Comparison of ENCODE assay signal across 1 cellular context in the genomic region with DNA sequence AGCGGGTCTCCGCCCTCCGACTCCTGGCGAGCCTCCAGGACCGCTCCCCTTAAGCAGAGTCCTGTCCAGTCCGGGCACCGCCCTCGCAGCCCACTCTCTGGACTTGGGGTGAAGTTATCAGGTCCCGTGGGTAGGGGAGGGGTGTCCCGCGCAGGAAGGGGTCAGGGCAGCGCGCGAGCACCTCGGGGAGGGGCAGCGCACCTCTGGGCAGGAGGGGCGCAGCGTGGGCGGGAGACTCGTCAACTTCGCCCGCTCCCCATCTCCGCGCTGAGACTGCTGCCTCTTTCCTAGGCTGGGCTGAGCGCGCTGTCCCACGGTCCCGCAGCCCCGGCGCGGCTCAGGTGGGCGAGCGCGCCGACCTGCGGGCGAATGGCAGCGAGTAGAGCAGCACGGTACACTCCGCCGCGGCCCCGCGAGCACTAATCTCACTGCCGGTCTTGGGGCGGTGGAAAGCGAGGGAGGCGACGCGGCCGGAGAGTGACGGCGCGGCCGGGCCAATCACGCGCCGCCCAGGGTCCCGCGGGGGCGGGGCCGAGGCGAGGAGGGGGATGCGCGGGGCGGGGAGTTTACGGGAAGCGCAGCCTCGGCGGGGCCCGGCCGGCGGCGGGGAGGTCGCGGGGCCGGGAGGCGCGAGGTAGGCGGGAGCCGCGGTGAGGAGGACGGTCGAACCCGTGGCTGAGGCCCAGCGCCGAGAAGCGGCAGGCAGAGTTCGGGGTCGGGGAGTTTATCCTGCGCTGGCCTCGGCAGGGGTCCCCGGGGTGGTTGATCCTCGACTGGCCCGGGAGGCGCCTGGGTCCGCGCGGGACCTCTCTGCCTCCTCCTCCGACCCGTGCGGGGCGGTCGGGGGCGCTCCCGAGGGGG.
TF ChIP-seq lines count a peak whose summit lies in the region.

A gene (minus strand): TSS at position 421 of the 861 bp plus-strand sequence. CDS start 696 bp downstream, outside the sequence.

TF ChIP-seq in GM12878, 131 proteins besides CTCF, POLR2A, EP300 and RAD21 (continued from another document):
- TF ChIP-seq, protein P1, sequence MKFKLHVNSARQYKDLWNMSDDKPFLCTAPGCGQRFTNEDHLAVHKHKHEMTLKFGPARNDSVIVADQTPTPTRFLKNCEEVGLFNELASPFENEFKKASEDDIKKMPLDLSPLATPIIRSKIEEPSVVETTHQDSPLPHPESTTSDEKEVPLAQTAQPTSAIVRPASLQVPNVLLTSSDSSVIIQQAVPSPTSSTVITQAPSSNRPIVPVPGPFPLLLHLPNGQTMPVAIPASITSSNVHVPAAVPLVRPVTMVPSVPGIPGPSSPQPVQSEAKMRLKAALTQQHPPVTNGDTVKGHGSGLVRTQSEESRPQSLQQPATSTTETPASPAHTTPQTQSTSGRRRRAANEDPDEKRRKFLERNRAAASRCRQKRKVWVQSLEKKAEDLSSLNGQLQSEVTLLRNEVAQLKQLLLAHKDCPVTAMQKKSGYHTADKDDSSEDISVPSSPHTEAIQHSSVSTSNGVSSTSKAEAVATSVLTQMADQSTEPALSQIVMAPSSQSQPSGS (IDR thresholded peaks at IDR 0.05; ENCODE audit: low read length), result no peak
- TF ChIP-seq ZNF207 (IDR thresholded peaks at IDR 0.05; ENCODE audit: borderline replicate concordance) (no peak), POU2F2 (IDR thresholded peaks at IDR 0.05; ENCODE audit: borderline replicate concordance, low read depth, low read length) (0 out of 3 replicates have a peak, but pooled peaks have one; percentile 47), NR2F1 (conservative IDR thresholded peaks at IDR 0.05) (0 out of 2 replicates have a peak, but pooled peaks have one; percentile 60), PAX8 (IDR thresholded peaks at IDR 0.05) (no peak), STAT3 (IDR thresholded peaks at IDR 0.05; ENCODE audit: low read depth, low read length) (no peak), FOS (IDR thresholded peaks at IDR 0.05; ENCODE audit: borderline replicate concordance, extremely low read depth, insufficient read length) (no peak), GABPA (IDR thresholded peaks at IDR 0.05; ENCODE audit: low read depth) (no peak), MEF2B (IDR thresholded peaks at IDR 0.05; ENCODE audit: partially characterized antibody, poor library complexity, severe bottlenecking) (no peak), GATAD2B (conservative IDR thresholded peaks at IDR 0.05; ENCODE audit: low read depth) (peak; percentile 40), RUNX3 (IDR thresholded peaks at IDR 0.05; ENCODE audit: low read length) (no peak), DPF2 (IDR thresholded peaks at IDR 0.05) (peak; percentile 92)
- TF ChIP-seq, protein P2, sequence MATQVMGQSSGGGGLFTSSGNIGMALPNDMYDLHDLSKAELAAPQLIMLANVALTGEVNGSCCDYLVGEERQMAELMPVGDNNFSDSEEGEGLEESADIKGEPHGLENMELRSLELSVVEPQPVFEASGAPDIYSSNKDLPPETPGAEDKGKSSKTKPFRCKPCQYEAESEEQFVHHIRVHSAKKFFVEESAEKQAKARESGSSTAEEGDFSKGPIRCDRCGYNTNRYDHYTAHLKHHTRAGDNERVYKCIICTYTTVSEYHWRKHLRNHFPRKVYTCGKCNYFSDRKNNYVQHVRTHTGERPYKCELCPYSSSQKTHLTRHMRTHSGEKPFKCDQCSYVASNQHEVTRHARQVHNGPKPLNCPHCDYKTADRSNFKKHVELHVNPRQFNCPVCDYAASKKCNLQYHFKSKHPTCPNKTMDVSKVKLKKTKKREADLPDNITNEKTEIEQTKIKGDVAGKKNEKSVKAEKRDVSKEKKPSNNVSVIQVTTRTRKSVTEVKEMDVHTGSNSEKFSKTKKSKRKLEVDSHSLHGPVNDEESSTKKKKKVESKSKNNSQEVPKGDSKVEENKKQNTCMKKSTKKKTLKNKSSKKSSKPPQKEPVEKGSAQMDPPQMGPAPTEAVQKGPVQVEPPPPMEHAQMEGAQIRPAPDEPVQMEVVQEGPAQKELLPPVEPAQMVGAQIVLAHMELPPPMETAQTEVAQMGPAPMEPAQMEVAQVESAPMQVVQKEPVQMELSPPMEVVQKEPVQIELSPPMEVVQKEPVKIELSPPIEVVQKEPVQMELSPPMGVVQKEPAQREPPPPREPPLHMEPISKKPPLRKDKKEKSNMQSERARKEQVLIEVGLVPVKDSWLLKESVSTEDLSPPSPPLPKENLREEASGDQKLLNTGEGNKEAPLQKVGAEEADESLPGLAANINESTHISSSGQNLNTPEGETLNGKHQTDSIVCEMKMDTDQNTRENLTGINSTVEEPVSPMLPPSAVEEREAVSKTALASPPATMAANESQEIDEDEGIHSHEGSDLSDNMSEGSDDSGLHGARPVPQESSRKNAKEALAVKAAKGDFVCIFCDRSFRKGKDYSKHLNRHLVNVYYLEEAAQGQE (IDR thresholded peaks at IDR 0.05; ENCODE audit: low read depth, low read length), result no peak
- TF ChIP-seq, protein P3, sequence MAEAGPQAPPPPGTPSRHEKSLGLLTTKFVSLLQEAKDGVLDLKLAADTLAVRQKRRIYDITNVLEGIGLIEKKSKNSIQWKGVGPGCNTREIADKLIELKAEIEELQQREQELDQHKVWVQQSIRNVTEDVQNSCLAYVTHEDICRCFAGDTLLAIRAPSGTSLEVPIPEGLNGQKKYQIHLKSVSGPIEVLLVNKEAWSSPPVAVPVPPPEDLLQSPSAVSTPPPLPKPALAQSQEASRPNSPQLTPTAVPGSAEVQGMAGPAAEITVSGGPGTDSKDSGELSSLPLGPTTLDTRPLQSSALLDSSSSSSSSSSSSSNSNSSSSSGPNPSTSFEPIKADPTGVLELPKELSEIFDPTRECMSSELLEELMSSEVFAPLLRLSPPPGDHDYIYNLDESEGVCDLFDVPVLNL (IDR thresholded peaks at IDR 0.05; ENCODE audit: low read depth, low read length), result no peak
- TF ChIP-seq, protein P4, sequence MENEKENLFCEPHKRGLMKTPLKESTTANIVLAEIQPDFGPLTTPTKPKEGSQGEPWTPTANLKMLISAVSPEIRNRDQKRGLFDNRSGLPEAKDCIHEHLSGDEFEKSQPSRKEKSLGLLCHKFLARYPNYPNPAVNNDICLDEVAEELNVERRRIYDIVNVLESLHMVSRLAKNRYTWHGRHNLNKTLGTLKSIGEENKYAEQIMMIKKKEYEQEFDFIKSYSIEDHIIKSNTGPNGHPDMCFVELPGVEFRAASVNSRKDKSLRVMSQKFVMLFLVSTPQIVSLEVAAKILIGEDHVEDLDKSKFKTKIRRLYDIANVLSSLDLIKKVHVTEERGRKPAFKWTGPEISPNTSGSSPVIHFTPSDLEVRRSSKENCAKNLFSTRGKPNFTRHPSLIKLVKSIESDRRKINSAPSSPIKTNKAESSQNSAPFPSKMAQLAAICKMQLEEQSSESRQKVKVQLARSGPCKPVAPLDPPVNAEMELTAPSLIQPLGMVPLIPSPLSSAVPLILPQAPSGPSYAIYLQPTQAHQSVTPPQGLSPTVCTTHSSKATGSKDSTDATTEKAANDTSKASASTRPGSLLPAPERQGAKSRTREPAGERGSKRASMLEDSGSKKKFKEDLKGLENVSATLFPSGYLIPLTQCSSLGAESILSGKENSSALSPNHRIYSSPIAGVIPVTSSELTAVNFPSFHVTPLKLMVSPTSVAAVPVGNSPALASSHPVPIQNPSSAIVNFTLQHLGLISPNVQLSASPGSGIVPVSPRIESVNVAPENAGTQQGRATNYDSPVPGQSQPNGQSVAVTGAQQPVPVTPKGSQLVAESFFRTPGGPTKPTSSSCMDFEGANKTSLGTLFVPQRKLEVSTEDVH (IDR thresholded peaks at IDR 0.05; ENCODE audit: low read depth, partially characterized antibody), result no peak
- TF ChIP-seq, protein P5, sequence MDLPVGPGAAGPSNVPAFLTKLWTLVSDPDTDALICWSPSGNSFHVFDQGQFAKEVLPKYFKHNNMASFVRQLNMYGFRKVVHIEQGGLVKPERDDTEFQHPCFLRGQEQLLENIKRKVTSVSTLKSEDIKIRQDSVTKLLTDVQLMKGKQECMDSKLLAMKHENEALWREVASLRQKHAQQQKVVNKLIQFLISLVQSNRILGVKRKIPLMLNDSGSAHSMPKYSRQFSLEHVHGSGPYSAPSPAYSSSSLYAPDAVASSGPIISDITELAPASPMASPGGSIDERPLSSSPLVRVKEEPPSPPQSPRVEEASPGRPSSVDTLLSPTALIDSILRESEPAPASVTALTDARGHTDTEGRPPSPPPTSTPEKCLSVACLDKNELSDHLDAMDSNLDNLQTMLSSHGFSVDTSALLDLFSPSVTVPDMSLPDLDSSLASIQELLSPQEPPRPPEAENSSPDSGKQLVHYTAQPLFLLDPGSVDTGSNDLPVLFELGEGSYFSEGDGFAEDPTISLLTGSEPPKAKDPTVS (IDR thresholded peaks at IDR 0.05; ENCODE audit: low read depth, low read length), result no peak
